Comparison of ENCODE assay signal across 11 cellular contexts in the genomic region with DNA sequence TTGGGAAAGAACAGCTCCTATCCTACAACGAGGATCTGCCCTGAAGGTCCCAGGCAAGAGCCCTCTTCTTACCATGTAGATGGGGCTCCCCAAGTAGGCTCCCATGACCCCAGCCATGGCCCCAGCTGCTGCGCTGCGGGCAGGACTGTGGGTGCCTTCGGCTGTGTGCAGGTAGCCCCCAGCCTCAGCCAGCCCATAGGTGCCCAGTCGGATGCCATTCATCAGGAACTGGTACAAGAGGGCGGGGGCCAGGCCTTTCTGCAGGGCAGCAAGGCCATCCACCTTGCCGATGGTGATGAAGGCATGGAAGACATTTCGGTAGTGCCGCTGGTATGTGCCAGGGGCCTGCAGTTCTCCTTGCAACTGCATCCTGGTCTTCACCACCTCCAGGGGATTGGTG. TPM values are rescaled to one million over a fixed set of nuclear protein-coding genes. Genes with fewer than 3 reads are reported as not detected.
DNase-seq lines count a peak whose midpoint lies in the region; ATAC-seq and TF ChIP-seq lines count a peak whose summit lies in the region.
"Had no signal": no experiment of that assay in that cellular context is flagged by ENCODE, and none has a peak within 500 bp of the region (broad histone marks: within the 10 kb centered on the region; RNA-seq: fewer than 3 reads in every experiment).

No MANE protein-coding gene starts in this region.

- no peaks in the 10 kb centered on the region for H3K36me3 ChIP-seq in hepatocyte (replicated peaks; ENCODE audit: insufficient read depth, low read depth)

- peaks cover 4% of the 10 kb centered on the region for H3K79me2 ChIP-seq in hepatocyte

- WGBS in hepatocyte (ENCODE audit: low lambda C conversion rate, missing lambda C conversion rate), result 96% methylated on average over 9 of the region's 9 CpGs

- no peaks in the 10 kb centered on the region for H3K27me3 Mint-ChIP-seq in activated CD8-positive, alpha-beta memory T cell treated with anti-CD3 and anti-CD28 coated beads, Interleukin-2, amount 10 ng/mL, durations not matched to agents 7 days and 5 days
- no peaks in the 10 kb centered on the region; the same call in 1 of the 2 replicates for H3K27me3 Mint-ChIP-seq in WTC11 (ENCODE audit: low read depth)
- no peaks in the 10 kb centered on the region for H3K27me3 Mint-ChIP-seq in stimulated activated memory B cell treated with anti-CD40 and anti-IgM and Interleukin-4, amounts not matched to agents 10 μg/mL and 1 μg/mL and 100 μg/mL, for 72 hours

- H3K9me3 ChIP-seq in hepatocyte (ENCODE audit: low read depth), result no peaks in the 10 kb centered on the region

- DNase-seq in activated CD8-positive, alpha-beta memory T cell treated with anti-CD3 and anti-CD28 coated beads, Interleukin-2, amount 10 ng/mL, durations not matched to agents 7 days and 5 days, result no peak
- DNase-seq in activated CD8-positive, alpha-beta memory T cell treated with anti-CD3 and anti-CD28 coated beads, Interleukin-2, amount 50 U/mL, for 48 hours, result no peak
- DNase-seq in WTC11 (ENCODE audit: low spot score), result no peak
- no peak for DNase-seq in hepatocyte (ENCODE audit: low spot score)
- no peak for DNase-seq in head of caudate nucleus
- DNase-seq in NK-92 (lab: John Stamatoyannopoulos, UW; ENCODE audit: unreplicated experiment), result no peak
- DNase-seq: NCI-H1417, RPMI8226 had no signal

- no peaks in the 10 kb centered on the region for H3K27me3 ChIP-seq in hepatocyte

- no peak overlapping the region for H3K27ac ChIP-seq in hepatocyte

- H3K9me3 Mint-ChIP-seq in activated CD8-positive, alpha-beta memory T cell treated with anti-CD3 and anti-CD28 coated beads, Interleukin-2, amount 10 ng/mL, durations not matched to agents 7 days and 5 days (ENCODE audit: low read depth), result no peaks in the 10 kb centered on the region
- H3K9me3 Mint-ChIP-seq in WTC11, result no peaks in the 10 kb centered on the region
- no peaks in the 10 kb centered on the region for H3K9me3 Mint-ChIP-seq in stimulated activated memory B cell treated with anti-CD40 and anti-IgM and Interleukin-4, amounts not matched to agents 10 μg/mL and 1 μg/mL and 100 μg/mL, for 72 hours

- ATAC-seq in activated CD8-positive, alpha-beta memory T cell treated with anti-CD3 and anti-CD28 coated beads, Interleukin-2, amount 10 ng/mL, durations not matched to agents 7 days and 5 days, result no peak
- ATAC-seq in WTC11 (no peak), GM21529 (IDR thresholded peaks at IDR 0.05; ENCODE audit: unreplicated experiment) (no peak)
- ATAC-seq in stimulated activated memory B cell treated with anti-CD40 and anti-IgM and Interleukin-4, amounts not matched to agents 10 μg/mL and 1 μg/mL and 100 μg/mL, for 72 hours, result no peak

- TF ChIP-seq CTCF in WTC11 (IDR thresholded peaks at IDR 0.05) (no peak), hepatocyte (IDR thresholded peaks at IDR 0.05; ENCODE audit: poor library complexity) (no peak)

- H3K4me1 ChIP-seq in hepatocyte (ENCODE audit: insufficient read depth), result peaks cover 7% of the 10 kb centered on the region

- no peaks in the 10 kb centered on the region for H4K20me1 ChIP-seq in hepatocyte (ENCODE audit: insufficient read depth, poor library complexity, severe bottlenecking)

- H3K4me3 Mint-ChIP-seq in activated CD8-positive, alpha-beta memory T cell treated with anti-CD3 and anti-CD28 coated beads, Interleukin-2, amount 10 ng/mL, durations not matched to agents 7 days and 5 days, result peak overlapping the region; percentile 90
- peak overlapping the region; percentile 74 for H3K4me3 Mint-ChIP-seq in WTC11
- peak overlapping the region; percentile 86 for H3K4me3 Mint-ChIP-seq in stimulated activated memory B cell treated with anti-CD40 and anti-IgM and Interleukin-4, amounts not matched to agents 10 μg/mL and 1 μg/mL and 100 μg/mL, for 72 hours

- peak overlapping the region; percentile 91 for H3K4me2 ChIP-seq in hepatocyte

- intact Hi-C loops in head of caudate nucleus (cut with DNase I), result loop anchor here (10.0 kb wide), 1 partner anchor 70 kb away; no protein-coding TSS in a partner anchor

- POLR2A ChIA-PET in WTC11 (lab: Charles Lee), result interaction anchor here (1.3 to 1.6 kb wide), 3 partner anchors 46 to 140 kb away, joined by 3 to 17 read pairs (median 4); a partner anchor contains a TSS

- H3K27ac Mint-ChIP-seq in activated CD8-positive, alpha-beta memory T cell treated with anti-CD3 and anti-CD28 coated beads, Interleukin-2, amount 10 ng/mL, durations not matched to agents 7 days and 5 days, result peak overlapping the region; percentile 95
- no peak overlapping the region for H3K27ac Mint-ChIP-seq in WTC11
- H3K27ac Mint-ChIP-seq in stimulated activated memory B cell treated with anti-CD40 and anti-IgM and Interleukin-4, amounts not matched to agents 10 μg/mL and 1 μg/mL and 100 μg/mL, for 72 hours, result peak overlapping the region; percentile 84

- H3K9me2 ChIP-seq in hepatocyte (replicated peaks; ENCODE audit: insufficient read depth), result no peaks in the 10 kb centered on the region

- peaks cover 10% of the 10 kb centered on the region for H3K36me3 Mint-ChIP-seq in activated CD8-positive, alpha-beta memory T cell treated with anti-CD3 and anti-CD28 coated beads, Interleukin-2, amount 10 ng/mL, durations not matched to agents 7 days and 5 days
- H3K36me3 Mint-ChIP-seq in WTC11, result no peaks in the 10 kb centered on the region; the same call in 1 of the 2 replicates
- H3K36me3 Mint-ChIP-seq in stimulated activated memory B cell treated with anti-CD40 and anti-IgM and Interleukin-4, amounts not matched to agents 10 μg/mL and 1 μg/mL and 100 μg/mL, for 72 hours, result peaks cover 11% of the 10 kb centered on the region

- CTCF ChIA-PET in activated CD8-positive, alpha-beta memory T cell treated with anti-CD3 and anti-CD28 coated beads, Interleukin-2, amount 10 ng/mL, durations not matched to agents 7 days and 5 days (lab: Charles Lee), result interaction anchor here (1.1 to 3.0 kb wide), 7 partner anchors 9 to 305 kb away, joined by 3 to 20 read pairs (median 3); no protein-coding TSS in a partner anchor
- CTCF ChIA-PET in WTC11 (lab: Charles Lee), result interaction anchor here (0.8 to 1.5 kb wide), 4 partner anchors 22 to 234 kb away, joined by 3 to 4 read pairs (median 3); no protein-coding TSS in a partner anchor

- H3K4me3 ChIP-seq in hepatocyte, result no peak overlapping the region

- H2AFZ ChIP-seq in hepatocyte, result no peak overlapping the region

- H3K4me1 Mint-ChIP-seq in activated CD8-positive, alpha-beta memory T cell treated with anti-CD3 and anti-CD28 coated beads, Interleukin-2, amount 10 ng/mL, durations not matched to agents 7 days and 5 days, result peaks cover 44% of the 10 kb centered on the region
- H3K4me1 Mint-ChIP-seq in WTC11, result peaks cover 22% of the 10 kb centered on the region
- H3K4me1 Mint-ChIP-seq in stimulated activated memory B cell treated with anti-CD40 and anti-IgM and Interleukin-4, amounts not matched to agents 10 μg/mL and 1 μg/mL and 100 μg/mL, for 72 hours, result peaks cover 54% of the 10 kb centered on the region

TF ChIP-seq in WTC11, 78 proteins besides CTCF, POLR2A, EP300 and RAD21 (continues in another document):
- TF ChIP-seq NFYB (CRISPR knock-in tag; conservative IDR thresholded peaks at IDR 0.05; ENCODE audit: low read depth) (no peak), TEAD4 (CRISPR knock-in tag; IDR thresholded peaks at IDR 0.05) (no peak), CREB1 (CRISPR knock-in tag; IDR thresholded peaks at IDR 0.05) (no peak), ZNF317 (CRISPR knock-in tag; IDR thresholded peaks at IDR 0.05; ENCODE audit: borderline replicate concordance, low read depth) (no peak), ZNF423 (CRISPR knock-in tag; IDR thresholded peaks at IDR 0.05) (no peak)
- TF ChIP-seq, protein P1, sequence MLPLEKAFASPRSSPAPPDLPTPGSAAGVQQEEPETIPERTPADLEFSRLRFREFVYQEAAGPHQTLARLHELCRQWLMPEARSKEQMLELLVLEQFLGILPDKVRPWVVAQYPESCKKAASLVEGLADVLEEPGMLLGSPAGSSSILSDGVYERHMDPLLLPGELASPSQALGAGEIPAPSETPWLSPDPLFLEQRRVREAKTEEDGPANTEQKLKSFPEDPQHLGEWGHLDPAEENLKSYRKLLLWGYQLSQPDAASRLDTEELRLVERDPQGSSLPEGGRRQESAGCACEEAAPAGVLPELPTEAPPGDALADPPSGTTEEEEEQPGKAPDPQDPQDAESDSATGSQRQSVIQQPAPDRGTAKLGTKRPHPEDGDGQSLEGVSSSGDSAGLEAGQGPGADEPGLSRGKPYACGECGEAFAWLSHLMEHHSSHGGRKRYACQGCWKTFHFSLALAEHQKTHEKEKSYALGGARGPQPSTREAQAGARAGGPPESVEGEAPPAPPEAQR (CRISPR knock-in tag; IDR thresholded peaks at IDR 0.05), result no peak
- TF ChIP-seq, protein P2, sequence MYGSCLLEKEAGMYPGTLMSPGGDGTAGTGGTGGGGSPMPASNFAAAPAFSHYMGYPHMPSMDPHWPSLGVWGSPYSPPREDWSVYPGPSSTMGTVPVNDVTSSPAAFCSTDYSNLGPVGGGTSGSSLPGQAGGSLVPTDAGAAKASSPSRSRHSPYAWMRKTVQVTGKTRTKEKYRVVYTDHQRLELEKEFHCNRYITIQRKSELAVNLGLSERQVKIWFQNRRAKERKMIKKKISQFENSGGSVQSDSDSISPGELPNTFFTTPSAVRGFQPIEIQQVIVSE (CRISPR knock-in tag; IDR thresholded peaks at IDR 0.05; ENCODE audit: borderline replicate concordance), result no peak

RNA-seq across cellular contexts. Expression of a gene that starts 0.8 kb away (rescaled TPM):
- 10 to 100 TPM; 10.8 to 11.6 TPM for total RNA-seq in activated CD8-positive, alpha-beta memory T cell treated with anti-CD3 and anti-CD28 coated beads, Interleukin-2, amount 10 ng/mL, durations not matched to agents 7 days and 5 days
- total RNA-seq in WTC11 (2021) (4.5 to 7.6 TPM (median 5.4 TPM) in 3 replicates), hepatocyte (0.52 and 1.6 TPM in 2 replicates)
- 1.9 and 3.0 TPM in 2 replicates for polyA plus RNA-seq in hepatocyte

RNA-seq across cellular contexts. Expression of a gene that starts 5.9 kb away (rescaled TPM):
- 10 to 100 TPM; 53.8 to 63.6 TPM for total RNA-seq in activated CD8-positive, alpha-beta memory T cell treated with anti-CD3 and anti-CD28 coated beads, Interleukin-2, amount 10 ng/mL, durations not matched to agents 7 days and 5 days
- 32.7 to 36.8 TPM (median 34.6 TPM) in 3 replicates for total RNA-seq in WTC11 (2021)
- 7.9 and 17.6 TPM in 2 replicates for total RNA-seq in hepatocyte
- polyA plus RNA-seq in hepatocyte, result 41.9 and 42.5 TPM in 2 replicates

RNA-seq across cellular contexts. Expression of a gene that starts 15.7 kb away (rescaled TPM):
- not detected for total RNA-seq in activated CD8-positive, alpha-beta memory T cell treated with anti-CD3 and anti-CD28 coated beads, Interleukin-2, amount 10 ng/mL, durations not matched to agents 7 days and 5 days
- total RNA-seq in WTC11 (2021) (1.5 to 2.8 TPM (median 1.8 TPM) in 3 replicates), hepatocyte (0.03 and 0.12 TPM in 2 replicates)
- polyA plus RNA-seq in hepatocyte, result 0.32 TPM in 1 of 2 replicates, not detected in the other
- total RNA-seq: mononuclear cell had no signal

RNA-seq across cellular contexts. Expression of a gene that starts 45.3 kb away (rescaled TPM):
- 100 to 1,000 TPM in 1 of 2 experiments, 10 to 100 TPM in 1; 75.1 to 113 TPM for total RNA-seq in activated CD8-positive, alpha-beta memory T cell treated with anti-CD3 and anti-CD28 coated beads, Interleukin-2, amount 10 ng/mL, durations not matched to agents 7 days and 5 days
- total RNA-seq in WTC11 (2021), result 229 to 246 TPM (median 229 TPM) in 3 replicates
- total RNA-seq in hepatocyte, result 10.5 and 18.8 TPM in 2 replicates
- polyA plus RNA-seq in hepatocyte, result 13.6 and 16.1 TPM in 2 replicates

RNA-seq across cellular contexts. Expression of a gene that starts 45.3 kb away (rescaled TPM):
- total RNA-seq in activated CD8-positive, alpha-beta memory T cell treated with anti-CD3 and anti-CD28 coated beads, Interleukin-2, amount 10 ng/mL, durations not matched to agents 7 days and 5 days, result not detected
- total RNA-seq in WTC11 (2021) (not detected in 3 replicates), hepatocyte (not detected in 2 replicates)
- not detected in 2 replicates for polyA plus RNA-seq in hepatocyte
- total RNA-seq: mononuclear cell had no signal
